8 cellular contexts compared by ENCODE assay signal in genomic region chr2:105369777-105370690, GRCh38. TPM values are rescaled to one million over a fixed set of nuclear protein-coding genes. Genes with fewer than 3 reads are reported as not detected.
DNase-seq lines count a peak whose midpoint lies in the region; ATAC-seq and TF ChIP-seq lines count a peak whose summit lies in the region.

No MANE protein-coding gene starts in this region.

- TF ChIP-seq POLR2A in spleen (IDR thresholded peaks at IDR 0.05) = no peak

- 39 to 47% (median 40%) methylated on average over 30 of the region's 30 CpGs for WGBS in spleen, 5 donors

- H3K27ac ChIP-seq in spleen = peak overlapping the region in 4 of 8 donors; percentile 5 to 54 (median 32)

- TF ChIP-seq CTCF in GM13976 (IDR thresholded peaks at IDR 0.05; ENCODE audit: borderline replicate concordance, control extremely low read depth, extremely low read depth, insufficient read depth, missing control alignments) (peak; percentile 92), astrocyte of the spinal cord (IDR thresholded peaks at IDR 0.05; ENCODE audit: low read depth, low read length) (peak; percentile 79), spleen (IDR thresholded peaks at IDR 0.05 in 8 of 11, conservative IDR thresholded peaks at IDR 0.05 in 3 of 11) (peak; percentile 87 to 95 (median 91))

- in situ Hi-C loops in GM13976 (cut with MboI; ENCODE audit: low sequenced_read_pairs, unreplicated experiment) (no loop called here), astrocyte of the spinal cord (cut with HindIII; ENCODE audit: low sequenced_read_pairs) (no loop called here)

- peak; percentile 89 for ATAC-seq in HG02678 (IDR thresholded peaks at IDR 0.05; ENCODE audit: unreplicated experiment)

- no peak overlapping the region for H3K4me3 ChIP-seq in astrocyte of the spinal cord (ENCODE audit: low read depth, low read length)
- H3K4me3 ChIP-seq in spleen = peak overlapping the region in 1 of 8 donors; percentile 22

- no peaks in the 10 kb centered on the region for H3K9me3 ChIP-seq in spleen

- DNase-seq in GM13976 (ENCODE audit: low spot score) (peak; percentile 80), NCI-H1694 (lab: John Stamatoyannopoulos, UW) (peak; percentile 80), UCSD-AML1 (lab: John Stamatoyannopoulos, UW; ENCODE audit: unreplicated experiment) (peak; percentile 81), astrocyte of the spinal cord (ENCODE audit: low read depth, low spot score) (peak; percentile 81), iPS DF 19.7 (ENCODE audit: low read depth, low spot score) (peak; percentile 57), spleen (peak; percentile 94), NCI-H226 (no peak)

- H3K27me3 ChIP-seq in spleen (replicated peaks in 1 of 7) = no peaks in the 10 kb centered on the region

- H3K36me3 ChIP-seq in spleen = peaks cover 0 to 20% (median 0%) of the 10 kb centered on the region in 6 donors

- H3K4me1 ChIP-seq in spleen = peaks cover 0 to 33% (median 18%) of the 10 kb centered on the region in 6 donors

- intact Hi-C loops in spleen (cut with DNase I; ENCODE audit: low total_unique reads) = loop anchor here (5.0 kb wide), 1 partner anchor 152 kb away; no protein-coding TSS in a partner anchor

RNA-seq across cellular contexts. Expression of gene FHL2, which starts 28.8 kb away (rescaled TPM):
- 10 to 100 TPM; 16.1 to 27.4 (median 21.4) TPM for total RNA-seq in spleen
- polyA plus RNA-seq in spleen = 10 to 100 TPM in 1 of 3 donors, 1 to 10 TPM in 2; 6.8 to 12.2 (median 8.8) TPM

RNA-seq across cellular contexts. Expression of gene C2orf49, which starts 32.7 kb away (rescaled TPM):
- total RNA-seq in spleen = 10 to 100 TPM; 13.7 to 33.7 (median 18.3) TPM
- 1 to 10 TPM; 4.3 to 6.7 (median 6.4) TPM for polyA plus RNA-seq in spleen

RNA-seq across cellular contexts. Expression of gene TGFBRAP1, which starts 40.5 kb away (rescaled TPM):
- 10 to 100 TPM; 19.2 to 32.7 (median 24.0) TPM for total RNA-seq in spleen
- 1 to 10 TPM; 4.6 to 7.1 (median 4.7) TPM for polyA plus RNA-seq in spleen
